In the genomic region with DNA sequence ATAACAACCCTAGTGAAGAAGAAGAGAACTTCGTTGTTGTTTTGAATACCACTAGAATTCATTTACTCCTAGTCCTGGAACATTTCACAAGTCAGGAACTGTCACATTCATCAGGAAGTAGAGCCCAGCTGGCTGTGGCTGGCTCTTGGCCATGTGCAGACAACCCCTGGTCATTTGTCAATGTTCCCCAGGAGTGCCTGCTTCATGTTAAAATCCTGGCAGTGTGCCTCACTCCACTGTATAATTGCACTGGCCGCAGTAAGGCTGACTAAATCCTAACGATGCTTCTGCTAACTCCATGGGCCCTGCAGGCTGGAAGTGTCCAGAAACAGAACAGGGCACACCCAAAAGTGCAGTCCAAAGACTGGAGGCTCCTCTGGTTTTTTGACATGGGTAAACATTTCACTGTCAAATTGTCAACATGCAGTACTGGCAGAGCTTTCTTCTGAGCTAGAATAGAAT, we compare ENCODE assay signal across 9 cellular contexts. TPM values are rescaled to one million over a fixed set of nuclear protein-coding genes. Genes with fewer than 3 reads are reported as not detected.
A peak's percentile ranks its signal among the peaks of the same experiment; 100 is the strongest.
DNase-seq lines count a peak whose midpoint lies in the region; ATAC-seq and TF ChIP-seq lines count a peak whose summit lies in the region.
"Had no signal": no experiment of that assay in that cellular context is flagged by ENCODE, and none has a peak within 500 bp of the region (broad histone marks: within the 10 kb centered on the region; RNA-seq: fewer than 3 reads in every experiment).

No MANE protein-coding gene starts in this region.

- H3K4me3 ChIP-seq in fibroblast of pulmonary artery (replicated peaks; ENCODE audit: low read depth, low read length) (no peak overlapping the region), prostate gland (no peak overlapping the region)
- H3K4me3 ChIP-seq in CD8-positive, alpha-beta T cell (ENCODE audit: low read depth, low read length): no peak overlapping the region

- CTCF ChIA-PET in T-cell (lab: Charles Lee): no interaction called here
- CTCF ChIA-PET in CD8-positive, alpha-beta T cell (lab: Charles Lee): no interaction called here

- H3K9me3 Mint-ChIP-seq in T-cell: no peaks in the 10 kb centered on the region
- H3K9me3 Mint-ChIP-seq in CD8-positive, alpha-beta T cell: no peaks in the 10 kb centered on the region

- POLR2A ChIA-PET in T-cell (lab: Charles Lee): no interaction called here
- POLR2A ChIA-PET in CD8-positive, alpha-beta T cell (lab: Charles Lee): no interaction called here

- H3K36me3 Mint-ChIP-seq in T-cell: no peaks in the 10 kb centered on the region
- H3K36me3 Mint-ChIP-seq in CD8-positive, alpha-beta T cell: no peaks in the 10 kb centered on the region

- DNase-seq in DMS53 treated with DMSO at 0.1 percent for 48 hours (lab: John Stamatoyannopoulos, UW; ENCODE audit: unreplicated experiment): peak; percentile 41
- DNase-seq in NCI-H748 (lab: John Stamatoyannopoulos, UW; ENCODE audit: unreplicated experiment): peak; percentile 82
- DNase-seq in fibroblast of pulmonary artery (ENCODE audit: low read depth): peak; percentile 98
- peak; percentile 65 for DNase-seq in prostate gland (ENCODE audit: low spot score)
- DNase-seq in T-cell: no peak
- DNase-seq in CD8-positive, alpha-beta T cell: no peak
- DNase-seq in activated gamma-delta T cell treated with Interleukin-2 at 50 U/mL for 16 hours: no peak

- H3K27ac ChIP-seq in prostate gland: no peak overlapping the region
- H3K27ac ChIP-seq in CD8-positive, alpha-beta T cell (ENCODE audit: low read depth, low read length): no peak overlapping the region

- H3K27me3 ChIP-seq in prostate gland (replicated peaks; ENCODE audit: insufficient read depth): no peaks in the 10 kb centered on the region
- no peaks in the 10 kb centered on the region for H3K27me3 ChIP-seq in CD8-positive, alpha-beta T cell (ENCODE audit: insufficient read depth, low read length)

- 0% methylated on average over 3 of the region's 3 CpGs for WGBS in prostate gland

- H3K4me3 Mint-ChIP-seq in T-cell: no peak overlapping the region
- H3K4me3 Mint-ChIP-seq in CD8-positive, alpha-beta T cell: no peak overlapping the region

- H3K4me1 ChIP-seq in prostate gland (replicated peaks): no peaks in the 10 kb centered on the region
- H3K4me1 ChIP-seq in CD8-positive, alpha-beta T cell (ENCODE audit: insufficient read depth, low read length): no peaks in the 10 kb centered on the region

- ATAC-seq in T-cell (replicated peaks in 1 of 4) (no peak), GM18505 (IDR thresholded peaks at IDR 0.05; ENCODE audit: unreplicated experiment) (no peak)
- no peak for ATAC-seq in CD8-positive, alpha-beta T cell

- no peaks in the 10 kb centered on the region for H3K36me3 ChIP-seq in prostate gland
- H3K36me3 ChIP-seq in CD8-positive, alpha-beta T cell (ENCODE audit: insufficient read depth, low read length): no peaks in the 10 kb centered on the region

- H3K9me3 ChIP-seq in prostate gland: no peaks in the 10 kb centered on the region
- H3K9me3 ChIP-seq in CD8-positive, alpha-beta T cell (ENCODE audit: low read length): no peaks in the 10 kb centered on the region

- no peak for TF ChIP-seq CTCF in fibroblast of pulmonary artery (IDR thresholded peaks at IDR 0.05; ENCODE audit: low read length, missing control alignments)
- TF ChIP-seq CTCF in prostate gland (IDR thresholded peaks at IDR 0.05): no peak
- no peak for TF ChIP-seq CTCF in CD8-positive, alpha-beta T cell (IDR thresholded peaks at IDR 0.05)

- TF ChIP-seq POLR2A in prostate gland (IDR thresholded peaks at IDR 0.05): no peak
- no peak for TF ChIP-seq POLR2A in GM18505 (IDR thresholded peaks at IDR 0.05; ENCODE audit: borderline replicate concordance, extremely low read depth, insufficient read depth, insufficient read length)

- intact Hi-C loops in prostate gland (cut with DNase I): no loop called here
- intact Hi-C loops in CD8-positive, alpha-beta T cell (cut with DNase I, micrococcal nuclease): no loop called here

- H3K27me3 Mint-ChIP-seq in T-cell: peaks cover 2 to 5% of the 10 kb centered on the region in 2 donors
- peaks cover 6% of the 10 kb centered on the region for H3K27me3 Mint-ChIP-seq in CD8-positive, alpha-beta T cell (ENCODE audit: low read depth)

- H3K4me1 Mint-ChIP-seq in T-cell: no peaks in the 10 kb centered on the region
- no peaks in the 10 kb centered on the region for H3K4me1 Mint-ChIP-seq in CD8-positive, alpha-beta T cell (ENCODE audit: low read depth)

- H3K27ac Mint-ChIP-seq in T-cell: no peak overlapping the region
- H3K27ac Mint-ChIP-seq in CD8-positive, alpha-beta T cell: no peak overlapping the region

RNA-seq across cellular contexts. Expression of a gene that starts 41.5 kb away (rescaled TPM):
- 10 to 100 TPM in 1 of 2 donors, 1 to 10 TPM in 1; 5.6 to 11.5 TPM for total RNA-seq in prostate gland
- under 1 TPM in 2 of 5 donors, not detected in 3; 0.19 to 0.32 TPM for total RNA-seq in T-cell
- not detected for total RNA-seq in CD8-positive, alpha-beta T cell
- total RNA-seq: subcutaneous adipose tissue had no signal

Comparison
In these comparisons a context has a peak if more than half of its experiments do, and no peak if none do; other contexts are left out.
1. DNase-seq: peak in DMS53 treated with DMSO at 0.1 percent for 48 hours (single experiment), NCI-H748 (single experiment), fibroblast of pulmonary artery (single experiment) and prostate gland (single experiment); none in T-cell (0 of 34), CD8-positive, alpha-beta T cell (0 of 7) and activated gamma-delta T cell treated with Interleukin-2 at 50 U/mL for 16 hours (single experiment).
2. RNA of a gene that starts 41.5 kb away (total RNA-seq): 5.6 to 11.5 TPM in prostate gland; 0.19 to 0.32 TPM in T-cell and not detected in CD8-positive, alpha-beta T cell; every median in the first group is over 4 times any median in the second.